In genomic region chr2:233852056-233852455, GRCh38 we compare ENCODE assay signal across 11 cellular contexts. TPM values are rescaled to one million over a fixed set of nuclear protein-coding genes. Genes with fewer than 3 reads are reported as not detected.
DNase-seq lines count a peak whose midpoint lies in the region; ATAC-seq, FAIRE-seq and TF ChIP-seq lines count a peak whose summit lies in the region.
"Had no signal": no experiment of that assay in that cellular context is flagged by ENCODE, and none has a peak within 500 bp of the region (broad histone marks: within the 10 kb centered on the region; RNA-seq: fewer than 3 reads in every experiment).

No MANE protein-coding gene starts in this region.

- CTCF ChIA-PET in RWPE1 (lab: Yijun Ruan, JAX): no interaction called here
- CTCF ChIA-PET in endothelial cell of umbilical vein (lab: Charles Lee): no interaction called here

- H3K27ac ChIP-seq in RWPE1: peak overlapping the region; percentile 27
- peak overlapping the region; percentile 10 for H3K27ac ChIP-seq in endothelial cell of umbilical vein (ENCODE audit: insufficient read depth, low read depth, low read length)
- H3K27ac ChIP-seq in effector memory CD4-positive, alpha-beta T cell (ENCODE audit: insufficient read depth, low read length, poor library complexity, severe bottlenecking): no peak overlapping the region

- POLR2A ChIA-PET in RWPE1 (lab: Yijun Ruan, JAX; ENCODE audit: low non-redundant PET): no interaction called here
- POLR2A ChIA-PET in endothelial cell of umbilical vein (lab: Charles Lee): interaction anchor here (0.6 kb wide), 1 partner anchor 981 kb away, joined by 3 read pairs; no protein-coding TSS in a partner anchor

- H3K4me3 ChIP-seq in endothelial cell of umbilical vein (replicated peaks in 1 of 3; ENCODE audit: insufficient read depth in 1 of 3, low read depth in 1 of 3, low read length in 3 of 3): peak overlapping the region in 2 of 3 experiments; percentile 89 to 98
- no peak overlapping the region for H3K4me3 ChIP-seq in effector memory CD4-positive, alpha-beta T cell (ENCODE audit: insufficient read depth, low read depth, low read length, poor library complexity, severe bottlenecking)
- H3K4me3 ChIP-seq: skin epidermis had no signal

- peaks cover 20% of the 10 kb centered on the region for H3K4me1 ChIP-seq in endothelial cell of umbilical vein (ENCODE audit: control insufficient read depth, extremely low read depth, insufficient read depth, low read length)
- peaks cover 5% of the 10 kb centered on the region for H3K4me1 ChIP-seq in effector memory CD4-positive, alpha-beta T cell (ENCODE audit: control insufficient read depth, insufficient read depth, low read length, poor library complexity, severe bottlenecking)

- peak overlapping the region; percentile 72 for H2AFZ ChIP-seq in endothelial cell of umbilical vein (ENCODE audit: low read depth, low read length)

- H3K9me1 ChIP-seq in endothelial cell of umbilical vein (replicated peaks; ENCODE audit: control insufficient read depth, extremely low read depth, insufficient read depth, low read length): no peaks in the 10 kb centered on the region

- TF ChIP-seq POLR2A in endothelial cell of umbilical vein (IDR thresholded peaks at IDR 0.05; ENCODE audit: low read depth, low read length): no peak

- DNase-seq in stimulated activated naive CD8-positive, alpha-beta T cell treated with anti-CD3 and anti-CD28 coated beads, Interleukin-15, Interleukin-2, amounts not matched to agents 100 U/mL and 50 U/mL, for 24 hours: no peak
- DNase-seq in RWPE1 (ENCODE audit: low spot score): no peak
- peak; percentile 51 for DNase-seq in endothelial cell of umbilical vein (ENCODE audit: low read depth, low spot score)
- DNase-seq in SKM-1 treated with dmso at 0.1 percent for 144 hours (lab: John Stamatoyannopoulos, UW; ENCODE audit: unreplicated experiment): no peak
- no peak for DNase-seq in activated CD4-positive, CD25-positive, alpha-beta regulatory T cell treated with anti-CD3 and anti-CD28 coated beads, Interleukin-2, amount 50 U/mL, for 72 hours
- no peak for DNase-seq in effector memory CD4-positive, alpha-beta T cell
- DNase-seq: NCI-H1105 had no signal

- FAIRE-seq in endothelial cell of umbilical vein (lab: Jason Lieb, UNC): peak; percentile 75

- dilution Hi-C loops in endothelial cell of umbilical vein (cut with MboI; ENCODE audit: extremely low pct_ligation_motif_present, low sequenced_read_pairs): no loop called here

- H3K79me2 ChIP-seq in endothelial cell of umbilical vein (ENCODE audit: control insufficient read depth, insufficient read depth, low read length): peaks cover 71% of the 10 kb centered on the region

- peaks cover 0 to 21% of the 10 kb centered on the region in 2 experiments for H3K36me3 ChIP-seq in endothelial cell of umbilical vein (ENCODE audit: control insufficient read depth in 2 of 2, extremely low read depth in 1 of 2, insufficient read depth in 2 of 2, low read length in 2 of 2)
- no peaks in the 10 kb centered on the region for H3K36me3 ChIP-seq in effector memory CD4-positive, alpha-beta T cell (ENCODE audit: control insufficient read depth, insufficient read depth, low read length)

- no peak for ATAC-seq in stimulated activated naive CD8-positive, alpha-beta T cell treated with anti-CD3 and anti-CD28 coated beads, Interleukin-15, Interleukin-2, amounts not matched to agents 100 U/mL and 50 U/mL, for 24 hours
- ATAC-seq in GM21786 (IDR thresholded peaks at IDR 0.05; ENCODE audit: unreplicated experiment): no peak
- ATAC-seq: left lobe of liver had no signal

- peaks cover 68% of the 10 kb centered on the region for H3K36me3 Mint-ChIP-seq in stimulated activated naive CD8-positive, alpha-beta T cell treated with anti-CD3 and anti-CD28 coated beads, Interleukin-15, Interleukin-2, amounts not matched to agents 100 ng/mL and 50 ng/mL, for 24 hours (ENCODE audit: low read depth)

- intact Hi-C loops in endothelial cell of umbilical vein (cut with micrococcal nuclease): loop anchor here (5.0 to 10.0 kb wide), 3 partner anchors 365 to 575 kb away; partner anchors contain the start of gene DGKD

- peak overlapping the region; percentile 98 for H3K4me3 Mint-ChIP-seq in stimulated activated naive CD8-positive, alpha-beta T cell treated with anti-CD3 and anti-CD28 coated beads, Interleukin-15, Interleukin-2, amounts not matched to agents 100 ng/mL and 50 ng/mL, for 24 hours

- H3K9me3 ChIP-seq in endothelial cell of umbilical vein (replicated peaks; ENCODE audit: control insufficient read depth, insufficient read depth, low read length): no peaks in the 10 kb centered on the region
- H3K9me3 ChIP-seq in effector memory CD4-positive, alpha-beta T cell (ENCODE audit: control insufficient read depth, low read length): no peaks in the 10 kb centered on the region

- no peaks in the 10 kb centered on the region for H3K9me3 Mint-ChIP-seq in stimulated activated naive CD8-positive, alpha-beta T cell treated with anti-CD3 and anti-CD28 coated beads, Interleukin-15, Interleukin-2, amounts not matched to agents 100 ng/mL and 50 ng/mL, for 24 hours

- H3K27me3 Mint-ChIP-seq in stimulated activated naive CD8-positive, alpha-beta T cell treated with anti-CD3 and anti-CD28 coated beads, Interleukin-15, Interleukin-2, amounts not matched to agents 100 ng/mL and 50 ng/mL, for 24 hours: peaks cover 3% of the 10 kb centered on the region

- TF ChIP-seq CTCF in RWPE1 (conservative IDR thresholded peaks at IDR 0.05; ENCODE audit: low read depth) (no peak), endothelial cell of umbilical vein (IDR thresholded peaks at IDR 0.05; ENCODE audit: extremely low read depth in 1 of 2, insufficient read depth in 1 of 2, low read depth in 1 of 2, low read length in 2 of 2) (no peak)

- no peak overlapping the region for H3K9ac ChIP-seq in endothelial cell of umbilical vein (replicated peaks; ENCODE audit: extremely low read depth, insufficient read depth, low read length)

- H3K4me2 ChIP-seq in endothelial cell of umbilical vein (ENCODE audit: insufficient read depth, low read length): peak overlapping the region; percentile 86

- peak overlapping the region; percentile 67 for H3K27ac Mint-ChIP-seq in stimulated activated naive CD8-positive, alpha-beta T cell treated with anti-CD3 and anti-CD28 coated beads, Interleukin-15, Interleukin-2, amounts not matched to agents 100 ng/mL and 50 ng/mL, for 24 hours

- BruUV-seq in endothelial cell of umbilical vein (replicated peaks; lab: Mats Ljungman, UMichigan): no TSS peak

- H4K20me1 ChIP-seq in endothelial cell of umbilical vein (replicated peaks; ENCODE audit: control insufficient read depth, extremely low read depth, insufficient read depth, low read length): no peaks in the 10 kb centered on the region

- H3K27me3 ChIP-seq in endothelial cell of umbilical vein (ENCODE audit: control insufficient read depth in 2 of 2, insufficient read depth in 2 of 2, low read length in 2 of 2): no peaks in the 10 kb centered on the region
- H3K27me3 ChIP-seq in effector memory CD4-positive, alpha-beta T cell (replicated peaks; ENCODE audit: control insufficient read depth, insufficient read depth, low read length, poor library complexity, severe bottlenecking): no peaks in the 10 kb centered on the region

- H3K4me1 Mint-ChIP-seq in stimulated activated naive CD8-positive, alpha-beta T cell treated with anti-CD3 and anti-CD28 coated beads, Interleukin-15, Interleukin-2, amounts not matched to agents 100 ng/mL and 50 ng/mL, for 24 hours (ENCODE audit: low read depth): peaks cover 30% of the 10 kb centered on the region

TF ChIP-seq in endothelial cell of umbilical vein, 7 proteins besides CTCF, POLR2A, EP300 and RAD21:
- TF ChIP-seq MYC (IDR thresholded peaks at IDR 0.05; ENCODE audit: low read depth, low read length) (no peak), MAX (IDR thresholded peaks at IDR 0.05; ENCODE audit: insufficient read depth, insufficient read length) (peak; percentile 50), FOS (IDR thresholded peaks at IDR 0.05; ENCODE audit: borderline replicate concordance, insufficient read depth, low read length) (no peak), POLR2AphosphoS5 (IDR thresholded peaks at IDR 0.05; ENCODE audit: insufficient read depth, low read depth, low read length) (no peak), JUN (IDR thresholded peaks at IDR 0.05; ENCODE audit: borderline replicate concordance, insufficient read depth, insufficient read length, low read depth) (no peak), GATA2 (IDR thresholded peaks at IDR 0.05; ENCODE audit: insufficient read depth, insufficient read length, low read depth, low read length) (no peak), EZH2 (IDR thresholded peaks at IDR 0.05; ENCODE audit: borderline replicate concordance, low read depth, low read length, severe bottlenecking) (no peak)

RNA-seq across cellular contexts. Expression of gene HJURP, which starts 2.3 kb away (rescaled TPM):
- total RNA-seq in endothelial cell of umbilical vein: 42.4 and 60.9 TPM in 2 replicates
- 34.4 and 38.5 TPM in 2 replicates for polyA plus RNA-seq in endothelial cell of umbilical vein
- polyA plus RNA-seq in endothelial cell of umbilical vein (2011; cell fraction: cytosol; rRNA removed): 37.6 and 38.8 TPM in 2 replicates
- 105 and 116 TPM in 2 replicates for polyA plus RNA-seq in endothelial cell of umbilical vein (2011; cell fraction: nucleus; rRNA removed)
- polyA plus RNA-seq in endothelial cell of umbilical vein (2012): 11.0 and 21.2 TPM in 2 replicates
- 89.6 and 103 TPM in 2 replicates for polyA minus RNA-seq in endothelial cell of umbilical vein
- polyA minus RNA-seq in endothelial cell of umbilical vein (2011; cell fraction: cytosol; rRNA and poly(A)+ RNA removed): 68.4 TPM
- polyA minus RNA-seq in endothelial cell of umbilical vein (2011; cell fraction: nucleus; rRNA and poly(A)+ RNA removed): 22.6 and 38.5 TPM in 2 replicates
